ENCODE assay signal across 25 cellular contexts in the genomic region with DNA sequence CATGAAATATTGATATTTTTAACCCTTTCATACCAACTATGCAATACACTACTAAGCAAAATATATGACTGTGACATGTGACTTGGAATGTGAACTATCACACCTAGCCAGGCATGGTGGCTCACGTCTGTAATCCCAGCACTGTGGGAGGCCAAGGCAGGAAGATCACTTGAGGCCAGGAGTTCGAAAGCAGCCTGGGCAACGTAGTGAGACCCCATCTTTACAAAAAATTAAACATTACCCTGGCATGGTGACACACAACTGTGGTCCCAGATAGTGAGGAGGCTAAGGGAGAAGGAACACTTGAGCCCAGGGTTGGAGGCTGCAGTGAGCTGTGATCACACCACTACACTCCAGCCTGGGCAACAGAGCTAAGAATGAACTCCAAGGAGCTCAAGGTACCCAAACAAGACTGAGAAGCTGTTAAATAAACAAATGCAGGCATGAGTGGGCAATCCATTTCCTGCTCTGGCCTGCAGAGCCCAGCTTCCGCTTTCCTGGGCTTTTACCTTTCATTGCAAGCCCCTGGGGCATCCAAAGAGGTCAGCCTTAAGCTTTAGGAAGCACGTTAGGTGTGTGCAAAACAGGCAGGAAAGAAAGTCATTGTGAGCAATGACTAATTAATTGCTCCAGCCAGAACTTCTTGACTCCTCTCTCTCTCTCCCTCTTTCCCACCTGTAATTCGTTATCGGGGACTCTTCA.
"Had no signal": no experiment of that assay in that cellular context is flagged by ENCODE, and none has a peak within 500 bp of the region (broad histone marks: within the 10 kb centered on the region; RNA-seq: fewer than 3 reads in every experiment).

No MANE protein-coding gene starts in this region.

- H3K9me3 ChIP-seq: esophagus squamous epithelium had no signal

- H3K4me1 Mint-ChIP-seq: activated CD4-positive, alpha-beta T cell treated with anti-CD3 and anti-CD28 coated beads, Interleukin-2, amount 10 ng/mL, durations not matched to agents 24 days and 14 days; activated naive CD4-positive, alpha-beta T cell treated with anti-CD3 and anti-CD28 coated beads, Interleukin-2, amount 10 ng/mL, durations not matched to agents 7 days and 5 days; activated naive CD8-positive, alpha-beta T cell treated with anti-CD3 and anti-CD28 coated beads, Interleukin-2, amount 50 U/mL, for 24 hours; brain; nephron; T-cell had no signal

- ATAC-seq: activated CD8-positive, alpha-beta T cell treated with anti-CD3 and anti-CD28 coated beads for 36 hours; activated naive CD8-positive, alpha-beta T cell treated with anti-CD3 and anti-CD28 coated beads, Interleukin-2, amount 50 U/mL, for 24 hours; left lobe of liver; right cardiac atrium; SK-N-SH treated with all-trans-retinoic acid at 6 μM for 48 hours; T-cell had no signal

- H3K36me3 Mint-ChIP-seq: activated naive CD4-positive, alpha-beta T cell treated with anti-CD3 and anti-CD28 coated beads, Interleukin-2, amount 10 ng/mL, durations not matched to agents 7 days and 5 days; brain; T-cell had no signal

- H3K4me3 ChIP-seq: esophagus squamous epithelium, lung, skin epidermis had no signal

- H3K9me3 Mint-ChIP-seq: activated CD4-positive, alpha-beta T cell treated with anti-CD3 and anti-CD28 coated beads, Interleukin-2, amount 10 ng/mL, durations not matched to agents 24 days and 14 days; activated CD8-positive, alpha-beta T cell treated with anti-CD3 and anti-CD28 coated beads for 36 hours; activated naive CD4-positive, alpha-beta T cell treated with anti-CD3 and anti-CD28 coated beads, Interleukin-2, amount 10 ng/mL, durations not matched to agents 7 days and 5 days; activated naive CD8-positive, alpha-beta T cell treated with anti-CD3 and anti-CD28 coated beads, Interleukin-2, amount 50 U/mL, for 24 hours; activated T-cell treated with anti-CD3 and anti-CD28 coated beads, Interleukin-2, amount 50 U/mL, for 24 hours; stimulated activated naive CD8-positive, alpha-beta T cell treated with anti-CD3 and anti-CD28 coated beads, Interleukin-15, Interleukin-2, amounts not matched to agents 100 ng/mL and 50 ng/mL, for 24 hours; T-cell had no signal

- H3K36me3 ChIP-seq: esophagus squamous epithelium had no signal

- H3K4me3 Mint-ChIP-seq: activated CD4-positive, alpha-beta T cell treated with anti-CD3 and anti-CD28 coated beads, Interleukin-2, amount 10 ng/mL, durations not matched to agents 24 days and 14 days; activated CD8-positive, alpha-beta T cell treated with anti-CD3 and anti-CD28 coated beads for 36 hours; activated naive CD4-positive, alpha-beta T cell treated with anti-CD3 and anti-CD28 coated beads, Interleukin-2, amount 10 ng/mL, durations not matched to agents 7 days and 5 days; activated naive CD8-positive, alpha-beta T cell treated with anti-CD3 and anti-CD28 coated beads, Interleukin-2, amount 50 U/mL, for 24 hours; activated T-cell treated with anti-CD3 and anti-CD28 coated beads, Interleukin-2, amount 50 U/mL, for 24 hours; brain; nephron; stimulated activated naive CD8-positive, alpha-beta T cell treated with anti-CD3 and anti-CD28 coated beads, Interleukin-15, Interleukin-2, amounts not matched to agents 100 ng/mL and 50 ng/mL, for 24 hours; T-cell had no signal

- H3K27ac ChIP-seq: esophagus squamous epithelium, skin epidermis had no signal

- H3K27ac Mint-ChIP-seq: activated CD4-positive, alpha-beta T cell treated with anti-CD3 and anti-CD28 coated beads, Interleukin-2, amount 10 ng/mL, durations not matched to agents 24 days and 14 days; activated CD8-positive, alpha-beta T cell treated with anti-CD3 and anti-CD28 coated beads for 36 hours; activated naive CD4-positive, alpha-beta T cell treated with anti-CD3 and anti-CD28 coated beads, Interleukin-2, amount 10 ng/mL, durations not matched to agents 7 days and 5 days; activated naive CD8-positive, alpha-beta T cell treated with anti-CD3 and anti-CD28 coated beads, Interleukin-2, amount 50 U/mL, for 24 hours; activated T-cell treated with anti-CD3 and anti-CD28 coated beads, Interleukin-2, amount 50 U/mL, for 24 hours; brain; nephron; stimulated activated naive CD8-positive, alpha-beta T cell treated with anti-CD3 and anti-CD28 coated beads, Interleukin-15, Interleukin-2, amounts not matched to agents 100 ng/mL and 50 ng/mL, for 24 hours; T-cell had no signal

- H3K27me3 Mint-ChIP-seq: activated CD4-positive, alpha-beta T cell treated with anti-CD3 and anti-CD28 coated beads, Interleukin-2, amount 10 ng/mL, durations not matched to agents 24 days and 14 days had no signal

- DNase-seq: activated CD4-positive, alpha-beta T cell treated with anti-CD3 and anti-CD28 coated beads, Interleukin-2, amount 10 ng/mL, durations not matched to agents 24 days and 14 days; activated CD8-positive, alpha-beta T cell treated with anti-CD3 and anti-CD28 coated beads for 36 hours; activated naive CD4-positive, alpha-beta T cell treated with anti-CD3 and anti-CD28 coated beads, Interleukin-2, amount 10 ng/mL, durations not matched to agents 7 days and 5 days; activated naive CD8-positive, alpha-beta T cell treated with anti-CD3 and anti-CD28 coated beads, Interleukin-2, amount 50 U/mL, for 24 hours; activated T-cell treated with anti-CD3 and anti-CD28 coated beads, Interleukin-2, amount 50 U/mL, for 24 hours; anterior cingulate cortex; cortex of kidney; effector CD8-positive, alpha-beta T cell; esophagus squamous epithelium; midbrain; occipital lobe; posterior cingulate gyrus; right cardiac atrium; stimulated activated CD4-positive, alpha-beta T cell treated with anti-CD3 and anti-CD28 coated beads, Interleukin-15, amount 100 ng/mL, for 24 hours; stimulated activated CD4-positive, alpha-beta T cell treated with anti-CD3 and anti-CD28 coated beads, Interleukin-2, amount 100 ng/mL, for 48 hours; T-cell; T-helper 9 cell; trophoblast cell had no signal
